ENCODE assay signal across 1 cellular context in the genomic region with DNA sequence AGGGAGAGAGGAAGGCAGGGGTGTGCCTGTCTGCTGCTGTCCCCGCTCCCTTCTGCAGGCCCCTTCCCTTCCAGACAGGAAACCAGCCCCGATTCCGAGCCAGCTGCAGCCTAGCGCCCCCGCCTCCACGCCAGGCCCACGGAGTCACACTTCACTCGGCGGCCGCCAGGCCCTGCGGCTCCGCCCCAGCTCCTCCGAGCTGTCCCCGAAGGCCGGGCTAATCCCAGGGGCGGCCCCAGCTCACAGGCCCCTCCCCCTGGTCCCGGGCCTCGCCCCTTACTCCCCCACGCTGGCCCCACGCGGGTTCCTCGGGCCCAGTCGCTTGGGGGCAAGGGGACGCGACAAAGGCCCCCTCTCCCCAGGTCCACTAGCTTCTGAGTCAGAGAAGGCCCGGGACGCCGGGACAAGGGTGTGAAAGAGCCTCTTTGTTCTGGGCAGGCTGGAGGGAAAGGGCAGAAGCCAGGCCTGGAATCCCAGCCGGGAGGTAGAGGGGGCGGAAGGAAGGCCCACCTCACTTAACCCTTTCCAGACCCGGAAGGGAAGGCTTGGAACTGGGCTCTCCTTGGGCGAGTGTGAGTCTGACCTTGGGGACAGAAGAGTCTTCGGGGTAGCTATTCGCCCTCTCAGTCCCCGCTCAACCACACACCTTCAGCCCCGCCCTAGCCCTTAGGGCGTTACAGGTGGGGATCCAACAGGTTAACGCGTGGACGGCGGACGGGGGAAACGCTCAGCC.
TF ChIP-seq lines count a peak whose summit lies in the region.

No MANE protein-coding gene starts in this region.

TF ChIP-seq in HepG2, 621 proteins besides CTCF, POLR2A, EP300 and RAD21 (continued from another document and continues in another):
- TF ChIP-seq, protein P1, sequence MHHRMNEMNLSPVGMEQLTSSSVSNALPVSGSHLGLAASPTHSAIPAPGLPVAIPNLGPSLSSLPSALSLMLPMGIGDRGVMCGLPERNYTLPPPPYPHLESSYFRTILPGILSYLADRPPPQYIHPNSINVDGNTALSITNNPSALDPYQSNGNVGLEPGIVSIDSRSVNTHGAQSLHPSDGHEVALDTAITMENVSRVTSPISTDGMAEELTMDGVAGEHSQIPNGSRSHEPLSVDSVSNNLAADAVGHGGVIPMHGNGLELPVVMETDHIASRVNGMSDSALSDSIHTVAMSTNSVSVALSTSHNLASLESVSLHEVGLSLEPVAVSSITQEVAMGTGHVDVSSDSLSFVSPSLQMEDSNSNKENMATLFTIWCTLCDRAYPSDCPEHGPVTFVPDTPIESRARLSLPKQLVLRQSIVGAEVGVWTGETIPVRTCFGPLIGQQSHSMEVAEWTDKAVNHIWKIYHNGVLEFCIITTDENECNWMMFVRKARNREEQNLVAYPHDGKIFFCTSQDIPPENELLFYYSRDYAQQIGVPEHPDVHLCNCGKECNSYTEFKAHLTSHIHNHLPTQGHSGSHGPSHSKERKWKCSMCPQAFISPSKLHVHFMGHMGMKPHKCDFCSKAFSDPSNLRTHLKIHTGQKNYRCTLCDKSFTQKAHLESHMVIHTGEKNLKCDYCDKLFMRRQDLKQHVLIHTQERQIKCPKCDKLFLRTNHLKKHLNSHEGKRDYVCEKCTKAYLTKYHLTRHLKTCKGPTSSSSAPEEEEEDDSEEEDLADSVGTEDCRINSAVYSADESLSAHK (CRISPR knock-in tag; IDR thresholded peaks at IDR 0.05; ENCODE audit: borderline replicate concordance), result no peak
- TF ChIP-seq PCBP2 (optimal IDR thresholded peaks at IDR 0.05; ENCODE audit: low read depth, low read length, poor library complexity, severe bottlenecking) (peak; percentile 54), KLF16 (CRISPR knock-in tag; IDR thresholded peaks at IDR 0.05) (peak in 1 of 2 experiments; percentile 93; a peak in 2 of 4 replicates), CHCHD3 (CRISPR knock-in tag; IDR thresholded peaks at IDR 0.05) (peak; percentile 65; the same call in 1 of the 2 replicates), EED (CRISPR knock-in tag; IDR thresholded peaks at IDR 0.05) (no peak; the same call in 1 of the 2 replicates), JDP2 (CRISPR knock-in tag; IDR thresholded peaks at IDR 0.05; ENCODE audit: borderline replicate concordance) (no peak; the same call in 1 of the 2 replicates), ZNF124 (CRISPR knock-in tag; IDR thresholded peaks at IDR 0.05) (no peak), ZNF207 (IDR thresholded peaks at IDR 0.05; ENCODE audit: borderline replicate concordance) (no peak), ZNF614 (CRISPR knock-in tag; IDR thresholded peaks at IDR 0.05; ENCODE audit: borderline replicate concordance) (peak; percentile 82; the same call in 1 of the 2 replicates), HNRNPL (IDR thresholded peaks at IDR 0.05; ENCODE audit: low read depth, low read length) (peak; percentile 84), ELF1 (CRISPR knock-in tag; IDR thresholded peaks at IDR 0.05) (peak; percentile 96), KAT2B (IDR thresholded peaks at IDR 0.05; ENCODE audit: borderline replicate concordance, low read depth, low read length) (no peak), ZNF616 (CRISPR knock-in tag; IDR thresholded peaks at IDR 0.05; ENCODE audit: low read depth) (no peak), ZNF136 (CRISPR knock-in tag; IDR thresholded peaks at IDR 0.05; ENCODE audit: low read depth) (no peak; the same call in 1 of the 2 replicates), TSC22D2 (CRISPR knock-in tag; IDR thresholded peaks at IDR 0.05; ENCODE audit: borderline replicate concordance) (no peak), PHF5A (CRISPR knock-in tag; IDR thresholded peaks at IDR 0.05; ENCODE audit: low read depth, unreplicated experiment) (no peak), RAD51 (IDR thresholded peaks at IDR 0.05; ENCODE audit: borderline replicate concordance) (no peak), SMAD3 (CRISPR knock-in tag; IDR thresholded peaks at IDR 0.05) (peak; percentile 87; the same call in 1 of the 2 replicates)
- TF ChIP-seq, protein P2, sequence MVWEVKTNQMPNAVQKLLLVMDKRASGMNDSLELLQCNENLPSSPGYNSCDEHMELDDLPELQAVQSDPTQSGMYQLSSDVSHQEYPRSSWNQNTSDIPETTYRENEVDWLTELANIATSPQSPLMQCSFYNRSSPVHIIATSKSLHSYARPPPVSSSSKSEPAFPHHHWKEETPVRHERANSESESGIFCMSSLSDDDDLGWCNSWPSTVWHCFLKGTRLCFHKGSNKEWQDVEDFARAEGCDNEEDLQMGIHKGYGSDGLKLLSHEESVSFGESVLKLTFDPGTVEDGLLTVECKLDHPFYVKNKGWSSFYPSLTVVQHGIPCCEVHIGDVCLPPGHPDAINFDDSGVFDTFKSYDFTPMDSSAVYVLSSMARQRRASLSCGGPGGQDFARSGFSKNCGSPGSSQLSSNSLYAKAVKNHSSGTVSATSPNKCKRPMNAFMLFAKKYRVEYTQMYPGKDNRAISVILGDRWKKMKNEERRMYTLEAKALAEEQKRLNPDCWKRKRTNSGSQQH (CRISPR knock-in tag; IDR thresholded peaks at IDR 0.05; ENCODE audit: low read depth), result no peak
- TF ChIP-seq, protein P3, sequence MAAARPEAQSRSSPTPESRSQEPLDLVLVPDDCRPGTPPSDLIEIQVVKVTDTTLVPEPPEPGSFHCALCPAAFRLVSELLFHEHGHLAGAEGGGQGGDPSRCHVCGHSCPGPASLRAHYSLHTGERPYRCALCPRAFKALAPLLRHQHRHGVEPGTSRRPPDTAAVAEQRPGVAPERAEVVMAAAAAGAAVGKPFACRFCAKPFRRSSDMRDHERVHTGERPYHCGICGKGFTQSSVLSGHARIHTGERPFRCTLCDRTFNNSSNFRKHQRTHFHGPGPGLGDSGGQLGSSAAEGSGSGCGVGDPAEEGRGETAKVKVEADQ (CRISPR knock-in tag; IDR thresholded peaks at IDR 0.05; ENCODE audit: borderline replicate concordance), result peak; percentile 91
- TF ChIP-seq, protein P4, sequence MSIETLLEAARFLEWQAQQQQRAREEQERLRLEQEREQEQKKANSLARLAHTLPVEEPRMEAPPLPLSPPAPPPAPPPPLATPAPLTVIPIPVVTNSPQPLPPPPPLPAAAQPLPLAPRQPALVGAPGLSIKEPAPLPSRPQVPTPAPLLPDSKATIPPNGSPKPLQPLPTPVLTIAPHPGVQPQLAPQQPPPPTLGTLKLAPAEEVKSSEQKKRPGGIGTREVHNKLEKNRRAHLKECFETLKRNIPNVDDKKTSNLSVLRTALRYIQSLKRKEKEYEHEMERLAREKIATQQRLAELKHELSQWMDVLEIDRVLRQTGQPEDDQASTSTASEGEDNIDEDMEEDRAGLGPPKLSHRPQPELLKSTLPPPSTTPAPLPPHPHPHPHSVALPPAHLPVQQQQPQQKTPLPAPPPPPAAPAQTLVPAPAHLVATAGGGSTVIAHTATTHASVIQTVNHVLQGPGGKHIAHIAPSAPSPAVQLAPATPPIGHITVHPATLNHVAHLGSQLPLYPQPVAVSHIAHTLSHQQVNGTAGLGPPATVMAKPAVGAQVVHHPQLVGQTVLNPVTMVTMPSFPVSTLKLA (IDR thresholded peaks at IDR 0.05), result no peak
- TF ChIP-seq, protein P5, sequence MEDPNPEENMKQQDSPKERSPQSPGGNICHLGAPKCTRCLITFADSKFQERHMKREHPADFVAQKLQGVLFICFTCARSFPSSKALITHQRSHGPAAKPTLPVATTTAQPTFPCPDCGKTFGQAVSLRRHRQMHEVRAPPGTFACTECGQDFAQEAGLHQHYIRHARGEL (CRISPR knock-in tag; IDR thresholded peaks at IDR 0.05), result no peak; the same call in 1 of the 2 replicates
- TF ChIP-seq, protein P6, sequence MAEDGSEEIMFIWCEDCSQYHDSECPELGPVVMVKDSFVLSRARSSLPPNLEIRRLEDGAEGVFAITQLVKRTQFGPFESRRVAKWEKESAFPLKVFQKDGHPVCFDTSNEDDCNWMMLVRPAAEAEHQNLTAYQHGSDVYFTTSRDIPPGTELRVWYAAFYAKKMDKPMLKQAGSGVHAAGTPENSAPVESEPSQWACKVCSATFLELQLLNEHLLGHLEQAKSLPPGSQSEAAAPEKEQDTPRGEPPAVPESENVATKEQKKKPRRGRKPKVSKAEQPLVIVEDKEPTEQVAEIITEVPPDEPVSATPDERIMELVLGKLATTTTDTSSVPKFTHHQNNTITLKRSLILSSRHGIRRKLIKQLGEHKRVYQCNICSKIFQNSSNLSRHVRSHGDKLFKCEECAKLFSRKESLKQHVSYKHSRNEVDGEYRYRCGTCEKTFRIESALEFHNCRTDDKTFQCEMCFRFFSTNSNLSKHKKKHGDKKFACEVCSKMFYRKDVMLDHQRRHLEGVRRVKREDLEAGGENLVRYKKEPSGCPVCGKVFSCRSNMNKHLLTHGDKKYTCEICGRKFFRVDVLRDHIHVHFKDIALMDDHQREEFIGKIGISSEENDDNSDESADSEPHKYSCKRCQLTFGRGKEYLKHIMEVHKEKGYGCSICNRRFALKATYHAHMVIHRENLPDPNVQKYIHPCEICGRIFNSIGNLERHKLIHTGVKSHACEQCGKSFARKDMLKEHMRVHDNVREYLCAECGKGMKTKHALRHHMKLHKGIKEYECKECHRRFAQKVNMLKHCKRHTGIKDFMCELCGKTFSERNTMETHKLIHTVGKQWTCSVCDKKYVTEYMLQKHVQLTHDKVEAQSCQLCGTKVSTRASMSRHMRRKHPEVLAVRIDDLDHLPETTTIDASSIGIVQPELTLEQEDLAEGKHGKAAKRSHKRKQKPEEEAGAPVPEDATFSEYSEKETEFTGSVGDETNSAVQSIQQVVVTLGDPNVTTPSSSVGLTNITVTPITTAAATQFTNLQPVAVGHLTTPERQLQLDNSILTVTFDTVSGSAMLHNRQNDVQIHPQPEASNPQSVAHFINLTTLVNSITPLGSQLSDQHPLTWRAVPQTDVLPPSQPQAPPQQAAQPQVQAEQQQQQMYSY (CRISPR knock-in tag; IDR thresholded peaks at IDR 0.05), result peak; percentile 94
- TF ChIP-seq, protein P7, sequence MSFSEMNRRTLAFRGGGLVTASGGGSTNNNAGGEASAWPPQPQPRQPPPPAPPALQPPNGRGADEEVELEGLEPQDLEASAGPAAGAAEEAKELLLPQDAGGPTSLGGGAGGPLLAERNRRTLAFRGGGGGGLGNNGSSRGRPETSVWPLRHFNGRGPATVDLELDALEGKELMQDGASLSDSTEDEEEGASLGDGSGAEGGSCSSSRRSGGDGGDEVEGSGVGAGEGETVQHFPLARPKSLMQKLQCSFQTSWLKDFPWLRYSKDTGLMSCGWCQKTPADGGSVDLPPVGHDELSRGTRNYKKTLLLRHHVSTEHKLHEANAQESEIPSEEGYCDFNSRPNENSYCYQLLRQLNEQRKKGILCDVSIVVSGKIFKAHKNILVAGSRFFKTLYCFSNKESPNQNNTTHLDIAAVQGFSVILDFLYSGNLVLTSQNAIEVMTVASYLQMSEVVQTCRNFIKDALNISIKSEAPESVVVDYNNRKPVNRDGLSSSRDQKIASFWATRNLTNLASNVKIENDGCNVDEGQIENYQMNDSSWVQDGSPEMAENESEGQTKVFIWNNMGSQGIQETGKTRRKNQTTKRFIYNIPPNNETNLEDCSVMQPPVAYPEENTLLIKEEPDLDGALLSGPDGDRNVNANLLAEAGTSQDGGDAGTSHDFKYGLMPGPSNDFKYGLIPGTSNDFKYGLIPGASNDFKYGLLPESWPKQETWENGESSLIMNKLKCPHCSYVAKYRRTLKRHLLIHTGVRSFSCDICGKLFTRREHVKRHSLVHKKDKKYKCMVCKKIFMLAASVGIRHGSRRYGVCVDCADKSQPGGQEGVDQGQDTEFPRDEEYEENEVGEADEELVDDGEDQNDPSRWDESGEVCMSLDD (CRISPR knock-in tag; IDR thresholded peaks at IDR 0.05; ENCODE audit: borderline replicate concordance), result peak; percentile 77
- TF ChIP-seq, protein P8, sequence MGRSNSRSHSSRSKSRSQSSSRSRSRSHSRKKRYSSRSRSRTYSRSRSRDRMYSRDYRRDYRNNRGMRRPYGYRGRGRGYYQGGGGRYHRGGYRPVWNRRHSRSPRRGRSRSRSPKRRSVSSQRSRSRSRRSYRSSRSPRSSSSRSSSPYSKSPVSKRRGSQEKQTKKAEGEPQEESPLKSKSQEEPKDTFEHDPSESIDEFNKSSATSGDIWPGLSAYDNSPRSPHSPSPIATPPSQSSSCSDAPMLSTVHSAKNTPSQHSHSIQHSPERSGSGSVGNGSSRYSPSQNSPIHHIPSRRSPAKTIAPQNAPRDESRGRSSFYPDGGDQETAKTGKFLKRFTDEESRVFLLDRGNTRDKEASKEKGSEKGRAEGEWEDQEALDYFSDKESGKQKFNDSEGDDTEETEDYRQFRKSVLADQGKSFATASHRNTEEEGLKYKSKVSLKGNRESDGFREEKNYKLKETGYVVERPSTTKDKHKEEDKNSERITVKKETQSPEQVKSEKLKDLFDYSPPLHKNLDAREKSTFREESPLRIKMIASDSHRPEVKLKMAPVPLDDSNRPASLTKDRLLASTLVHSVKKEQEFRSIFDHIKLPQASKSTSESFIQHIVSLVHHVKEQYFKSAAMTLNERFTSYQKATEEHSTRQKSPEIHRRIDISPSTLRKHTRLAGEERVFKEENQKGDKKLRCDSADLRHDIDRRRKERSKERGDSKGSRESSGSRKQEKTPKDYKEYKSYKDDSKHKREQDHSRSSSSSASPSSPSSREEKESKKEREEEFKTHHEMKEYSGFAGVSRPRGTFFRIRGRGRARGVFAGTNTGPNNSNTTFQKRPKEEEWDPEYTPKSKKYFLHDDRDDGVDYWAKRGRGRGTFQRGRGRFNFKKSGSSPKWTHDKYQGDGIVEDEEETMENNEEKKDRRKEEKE (IDR thresholded peaks at IDR 0.05), result no peak
- TF ChIP-seq, protein P9, sequence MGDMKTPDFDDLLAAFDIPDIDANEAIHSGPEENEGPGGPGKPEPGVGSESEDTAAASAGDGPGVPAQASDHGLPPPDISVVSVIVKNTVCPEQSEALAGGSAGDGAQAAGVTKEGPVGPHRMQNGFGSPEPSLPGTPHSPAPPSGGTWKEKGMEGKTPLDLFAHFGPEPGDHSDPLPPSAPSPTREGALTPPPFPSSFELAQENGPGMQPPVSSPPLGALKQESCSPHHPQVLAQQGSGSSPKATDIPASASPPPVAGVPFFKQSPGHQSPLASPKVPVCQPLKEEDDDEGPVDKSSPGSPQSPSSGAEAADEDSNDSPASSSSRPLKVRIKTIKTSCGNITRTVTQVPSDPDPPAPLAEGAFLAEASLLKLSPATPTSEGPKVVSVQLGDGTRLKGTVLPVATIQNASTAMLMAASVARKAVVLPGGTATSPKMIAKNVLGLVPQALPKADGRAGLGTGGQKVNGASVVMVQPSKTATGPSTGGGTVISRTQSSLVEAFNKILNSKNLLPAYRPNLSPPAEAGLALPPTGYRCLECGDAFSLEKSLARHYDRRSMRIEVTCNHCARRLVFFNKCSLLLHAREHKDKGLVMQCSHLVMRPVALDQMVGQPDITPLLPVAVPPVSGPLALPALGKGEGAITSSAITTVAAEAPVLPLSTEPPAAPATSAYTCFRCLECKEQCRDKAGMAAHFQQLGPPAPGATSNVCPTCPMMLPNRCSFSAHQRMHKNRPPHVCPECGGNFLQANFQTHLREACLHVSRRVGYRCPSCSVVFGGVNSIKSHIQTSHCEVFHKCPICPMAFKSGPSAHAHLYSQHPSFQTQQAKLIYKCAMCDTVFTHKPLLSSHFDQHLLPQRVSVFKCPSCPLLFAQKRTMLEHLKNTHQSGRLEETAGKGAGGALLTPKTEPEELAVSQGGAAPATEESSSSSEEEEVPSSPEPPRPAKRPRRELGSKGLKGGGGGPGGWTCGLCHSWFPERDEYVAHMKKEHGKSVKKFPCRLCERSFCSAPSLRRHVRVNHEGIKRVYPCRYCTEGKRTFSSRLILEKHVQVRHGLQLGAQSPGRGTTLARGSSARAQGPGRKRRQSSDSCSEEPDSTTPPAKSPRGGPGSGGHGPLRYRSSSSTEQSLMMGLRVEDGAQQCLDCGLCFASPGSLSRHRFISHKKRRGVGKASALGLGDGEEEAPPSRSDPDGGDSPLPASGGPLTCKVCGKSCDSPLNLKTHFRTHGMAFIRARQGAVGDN (CRISPR knock-in tag; IDR thresholded peaks at IDR 0.05), result peak; percentile 95
